Comparison of ENCODE assay signal across 1 cellular context in the genomic region with DNA sequence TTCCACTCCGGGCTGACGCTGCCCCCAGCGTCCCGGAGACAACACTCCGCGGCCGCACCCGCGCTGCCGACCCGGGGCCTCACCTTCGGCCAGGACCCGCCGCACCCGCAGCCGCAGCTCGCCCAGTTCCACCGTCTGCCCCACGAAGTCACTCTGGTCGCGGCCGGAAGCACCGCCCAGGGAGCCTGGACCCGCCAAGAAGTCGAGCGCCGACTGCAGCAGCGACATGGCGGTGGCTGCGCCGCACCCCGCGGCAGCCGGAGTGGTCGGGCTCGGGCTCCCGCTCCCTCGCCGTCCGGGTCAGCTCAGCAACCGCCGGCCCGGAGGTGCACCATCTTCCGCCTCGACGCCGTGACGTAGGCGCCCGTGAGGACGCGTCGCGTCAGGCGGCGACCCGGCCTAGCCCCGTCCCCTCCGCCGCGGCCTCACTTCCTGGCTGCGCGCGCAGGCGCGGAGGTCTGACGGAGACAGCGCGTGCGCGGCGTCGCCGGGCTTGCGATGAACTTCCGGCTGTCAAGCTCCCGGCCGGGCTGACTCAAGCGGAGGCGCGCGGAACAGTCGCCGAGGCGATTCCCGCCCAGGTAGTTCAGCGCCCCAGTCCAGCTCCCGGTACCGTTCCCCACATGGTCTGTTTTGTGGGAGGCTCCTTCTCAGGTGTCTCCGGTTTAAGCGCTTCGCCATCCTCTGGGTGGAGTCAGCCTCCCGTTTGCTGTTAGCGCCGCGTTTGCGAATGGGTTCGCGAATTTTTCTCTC.
TF ChIP-seq lines count a peak whose summit lies in the region.

Gene GAK, minus strand, starts transcription at position 357 of the 753 bp plus-strand sequence. Its CDS starts 129 bp downstream, at position 228.
A gene with protein sequence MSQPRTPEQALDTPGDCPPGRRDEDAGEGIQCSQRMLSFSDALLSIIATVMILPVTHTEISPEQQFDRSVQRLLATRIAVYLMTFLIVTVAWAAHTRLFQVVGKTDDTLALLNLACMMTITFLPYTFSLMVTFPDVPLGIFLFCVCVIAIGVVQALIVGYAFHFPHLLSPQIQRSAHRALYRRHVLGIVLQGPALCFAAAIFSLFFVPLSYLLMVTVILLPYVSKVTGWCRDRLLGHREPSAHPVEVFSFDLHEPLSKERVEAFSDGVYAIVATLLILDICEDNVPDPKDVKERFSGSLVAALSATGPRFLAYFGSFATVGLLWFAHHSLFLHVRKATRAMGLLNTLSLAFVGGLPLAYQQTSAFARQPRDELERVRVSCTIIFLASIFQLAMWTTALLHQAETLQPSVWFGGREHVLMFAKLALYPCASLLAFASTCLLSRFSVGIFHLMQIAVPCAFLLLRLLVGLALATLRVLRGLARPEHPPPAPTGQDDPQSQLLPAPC (plus strand): TSS at position 501 of the 753 bp plus-strand sequence. CDS start 15,280 bp downstream, outside the sequence.

TF ChIP-seq in HepG2, 621 proteins besides CTCF, POLR2A, EP300 and RAD21 (continued from another document and continues in another):
- TF ChIP-seq ZHX2 (IDR thresholded peaks at IDR 0.05; ENCODE audit: low read depth) (peak; percentile 84; the same call in 1 of the 2 replicates), ZHX2 (CRISPR knock-in tag; IDR thresholded peaks at IDR 0.05; ENCODE audit: borderline replicate concordance) (no peak), ZBTB44 (CRISPR knock-in tag; IDR thresholded peaks at IDR 0.05) (no peak; the same call in 1 of the 2 replicates), TRIM22 (IDR thresholded peaks at IDR 0.05) (no peak), JARID2 (CRISPR knock-in tag; IDR thresholded peaks at IDR 0.05; ENCODE audit: insufficient replicate concordance) (no peak), ZNF383 (CRISPR knock-in tag; IDR thresholded peaks at IDR 0.05; ENCODE audit: borderline replicate concordance) (no peak), MTA3 (CRISPR knock-in tag; IDR thresholded peaks at IDR 0.05) (no peak), ZNF577 (CRISPR knock-in tag; IDR thresholded peaks at IDR 0.05; ENCODE audit: borderline replicate concordance, low read depth) (no peak), POGK (CRISPR knock-in tag; conservative IDR thresholded peaks at IDR 0.05) (peak; percentile 75; the same call in 1 of the 2 replicates), PRPF4 (IDR thresholded peaks at IDR 0.05; ENCODE audit: low read depth, low read length, poor library complexity, severe bottlenecking) (no peak), RXRB (CRISPR knock-in tag; IDR thresholded peaks at IDR 0.05; ENCODE audit: borderline replicate concordance) (peak; percentile 53; the same call in 1 of the 2 replicates), SRY (CRISPR knock-in tag; IDR thresholded peaks at IDR 0.05) (peak; percentile 86), ZSCAN29 (CRISPR knock-in tag; conservative IDR thresholded peaks at IDR 0.05) (peak; percentile 66; the same call in 1 of the 2 replicates), ZNF768 (CRISPR knock-in tag; IDR thresholded peaks at IDR 0.05) (peak; percentile 60; the same call in 1 of the 2 replicates), ZNF367 (CRISPR knock-in tag; IDR thresholded peaks at IDR 0.05; ENCODE audit: borderline replicate concordance) (no peak), ZNF232 (CRISPR knock-in tag; IDR thresholded peaks at IDR 0.05; ENCODE audit: borderline replicate concordance) (no peak), ZNF879 (CRISPR knock-in tag; IDR thresholded peaks at IDR 0.05) (0 out of 2 replicates have a peak, but pooled peaks have one; percentile 75), PREB (CRISPR knock-in tag; IDR thresholded peaks at IDR 0.05) (no peak), FOXA3 (CRISPR knock-in tag; IDR thresholded peaks at IDR 0.05) (peak; percentile 41; the same call in 1 of the 2 replicates), TRAFD1 (CRISPR knock-in tag; IDR thresholded peaks at IDR 0.05; ENCODE audit: borderline replicate concordance) (no peak), ZNF136 (CRISPR knock-in tag; IDR thresholded peaks at IDR 0.05; ENCODE audit: low read depth) (no peak), ELF4 (CRISPR knock-in tag; IDR thresholded peaks at IDR 0.05; ENCODE audit: borderline replicate concordance) (peak; percentile 91; the same call in 1 of the 2 replicates), KAT8 (CRISPR knock-in tag; IDR thresholded peaks at IDR 0.05) (peak; percentile 89), KDM5A (IDR thresholded peaks at IDR 0.05; ENCODE audit: borderline replicate concordance, low read length) (peak; percentile 78; the same call in 1 of the 2 replicates), MLLT10 (CRISPR knock-in tag; IDR thresholded peaks at IDR 0.05) (no peak), ZKSCAN1 (IDR thresholded peaks at IDR 0.05; ENCODE audit: low read length) (no peak), PCBP2 (optimal IDR thresholded peaks at IDR 0.05; ENCODE audit: low read depth, low read length, poor library complexity, severe bottlenecking) (no peak)
- TF ChIP-seq, protein P1, sequence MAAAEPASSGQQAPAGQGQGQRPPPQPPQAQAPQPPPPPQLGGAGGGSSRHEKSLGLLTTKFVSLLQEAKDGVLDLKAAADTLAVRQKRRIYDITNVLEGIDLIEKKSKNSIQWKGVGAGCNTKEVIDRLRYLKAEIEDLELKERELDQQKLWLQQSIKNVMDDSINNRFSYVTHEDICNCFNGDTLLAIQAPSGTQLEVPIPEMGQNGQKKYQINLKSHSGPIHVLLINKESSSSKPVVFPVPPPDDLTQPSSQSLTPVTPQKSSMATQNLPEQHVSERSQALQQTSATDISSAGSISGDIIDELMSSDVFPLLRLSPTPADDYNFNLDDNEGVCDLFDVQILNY (CRISPR knock-in tag; conservative IDR thresholded peaks at IDR 0.05) = peak; percentile 34
- TF ChIP-seq, protein P2, sequence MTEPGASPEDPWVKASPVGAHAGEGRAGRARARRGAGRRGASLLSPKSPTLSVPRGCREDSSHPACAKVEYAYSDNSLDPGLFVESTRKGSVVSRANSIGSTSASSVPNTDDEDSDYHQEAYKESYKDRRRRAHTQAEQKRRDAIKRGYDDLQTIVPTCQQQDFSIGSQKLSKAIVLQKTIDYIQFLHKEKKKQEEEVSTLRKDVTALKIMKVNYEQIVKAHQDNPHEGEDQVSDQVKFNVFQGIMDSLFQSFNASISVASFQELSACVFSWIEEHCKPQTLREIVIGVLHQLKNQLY (CRISPR knock-in tag; IDR thresholded peaks at IDR 0.05) = no peak
- TF ChIP-seq, protein P3, sequence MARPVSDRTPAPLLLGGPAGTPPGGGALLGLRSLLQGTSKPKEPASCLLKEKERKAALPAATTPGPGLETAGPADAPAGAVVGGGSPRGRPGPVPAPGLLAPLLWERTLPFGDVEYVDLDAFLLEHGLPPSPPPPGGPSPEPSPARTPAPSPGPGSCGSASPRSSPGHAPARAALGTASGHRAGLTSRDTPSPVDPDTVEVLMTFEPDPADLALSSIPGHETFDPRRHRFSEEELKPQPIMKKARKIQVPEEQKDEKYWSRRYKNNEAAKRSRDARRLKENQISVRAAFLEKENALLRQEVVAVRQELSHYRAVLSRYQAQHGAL (CRISPR knock-in tag; IDR thresholded peaks at IDR 0.05; ENCODE audit: not compliant biosample characterization) = no peak
- TF ChIP-seq, protein P4, sequence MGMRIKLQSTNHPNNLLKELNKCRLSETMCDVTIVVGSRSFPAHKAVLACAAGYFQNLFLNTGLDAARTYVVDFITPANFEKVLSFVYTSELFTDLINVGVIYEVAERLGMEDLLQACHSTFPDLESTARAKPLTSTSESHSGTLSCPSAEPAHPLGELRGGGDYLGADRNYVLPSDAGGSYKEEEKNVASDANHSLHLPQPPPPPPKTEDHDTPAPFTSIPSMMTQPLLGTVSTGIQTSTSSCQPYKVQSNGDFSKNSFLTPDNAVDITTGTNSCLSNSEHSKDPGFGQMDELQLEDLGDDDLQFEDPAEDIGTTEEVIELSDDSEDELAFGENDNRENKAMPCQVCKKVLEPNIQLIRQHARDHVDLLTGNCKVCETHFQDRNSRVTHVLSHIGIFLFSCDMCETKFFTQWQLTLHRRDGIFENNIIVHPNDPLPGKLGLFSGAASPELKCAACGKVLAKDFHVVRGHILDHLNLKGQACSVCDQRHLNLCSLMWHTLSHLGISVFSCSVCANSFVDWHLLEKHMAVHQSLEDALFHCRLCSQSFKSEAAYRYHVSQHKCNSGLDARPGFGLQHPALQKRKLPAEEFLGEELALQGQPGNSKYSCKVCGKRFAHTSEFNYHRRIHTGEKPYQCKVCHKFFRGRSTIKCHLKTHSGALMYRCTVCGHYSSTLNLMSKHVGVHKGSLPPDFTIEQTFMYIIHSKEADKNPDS (CRISPR knock-in tag; IDR thresholded peaks at IDR 0.05) = no peak
